1 cellular context compared by ENCODE assay signal in genomic region chr18:49189772-49190171, GRCh38.
TF ChIP-seq lines count a peak whose summit lies in the region.

No MANE protein-coding gene starts in this region.

TF ChIP-seq in HepG2, 621 proteins besides CTCF, POLR2A, EP300 and RAD21 (continued from another document):
- no peak for TF ChIP-seq ZNF329 (CRISPR knock-in tag; IDR thresholded peaks at IDR 0.05; ENCODE audit: low read depth)
- TF ChIP-seq ZNF589 (CRISPR knock-in tag; conservative IDR thresholded peaks at IDR 0.05), result no peak
- no peak for TF ChIP-seq SKIL (CRISPR knock-in tag; IDR thresholded peaks at IDR 0.05; ENCODE audit: borderline replicate concordance)
